ENCODE assay signal across 9 cellular contexts in the genomic region with DNA sequence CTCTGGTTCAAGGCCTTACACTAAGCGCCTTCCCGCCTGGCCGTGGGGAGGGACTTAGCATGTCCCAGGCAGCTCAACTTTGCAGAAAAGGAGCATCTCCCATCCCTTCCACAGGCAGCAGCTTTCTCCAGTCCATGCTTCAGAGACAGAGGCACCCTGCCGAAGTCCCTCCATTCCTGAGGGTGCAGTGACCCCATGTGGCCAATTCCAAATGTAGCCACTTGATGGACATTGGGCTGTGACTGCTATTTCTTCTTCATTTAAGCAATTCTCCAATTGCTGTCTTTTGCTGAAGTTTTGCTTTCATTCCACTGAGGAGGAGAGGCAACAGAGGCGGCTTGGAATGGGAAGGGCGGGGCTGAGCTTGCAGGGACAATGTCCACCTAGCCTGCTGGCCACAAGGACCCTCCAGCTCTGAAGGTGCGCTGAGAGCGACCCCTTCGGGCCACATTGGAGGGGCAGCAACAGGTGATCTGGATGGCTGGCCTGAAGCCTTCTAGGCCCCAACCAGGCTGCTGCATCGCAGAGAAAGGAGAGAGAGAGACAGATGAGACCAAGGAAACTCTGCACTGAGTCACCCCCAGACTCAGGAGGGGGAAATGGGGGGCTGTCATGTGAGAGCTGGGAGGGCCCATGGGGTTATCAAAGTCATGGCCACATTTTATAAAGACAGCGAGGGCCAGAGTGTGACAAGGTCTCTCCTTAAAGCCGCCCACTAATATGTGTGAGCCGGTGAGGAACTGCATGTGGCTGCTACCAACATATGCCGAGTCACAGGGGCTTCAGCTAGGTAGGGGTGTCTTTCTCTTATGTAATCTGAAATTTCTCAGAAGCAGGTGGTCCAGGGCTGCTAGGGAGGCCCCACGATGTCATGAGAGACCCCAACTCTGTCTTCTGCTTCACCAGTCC.
DNase-seq lines count a peak whose midpoint lies in the region; ATAC-seq lines count a peak whose summit lies in the region.
"Had no signal": no experiment of that assay in that cellular context is flagged by ENCODE, and none has a peak within 500 bp of the region (broad histone marks: within the 10 kb centered on the region; RNA-seq: fewer than 3 reads in every experiment).

No MANE protein-coding gene starts in this region.

- DNase-seq in COLO668 (lab: John Stamatoyannopoulos, UW; ENCODE audit: unreplicated experiment) = peak; percentile 53
- DNase-seq in H4 (ENCODE audit: low spot score) = peak; percentile 72
- DNase-seq in NCI-H69 (lab: John Stamatoyannopoulos, UW) = peak; percentile 68
- DNase-seq in T47D (ENCODE audit: low read depth in 1 of 2, low spot score in 1 of 2) = peak; percentile 60 to 87
- peak; percentile 78 for DNase-seq in iPS-NIHi7 (ENCODE audit: extremely low spot score)
- DNase-seq in NCI-H2029 (lab: John Stamatoyannopoulos, UW) = no peak

- H3K36me3 Mint-ChIP-seq in stimulated activated memory B cell treated with anti-CD40 and anti-IgM and Interleukin-4, amounts not matched to agents 10 μg/mL and 1 μg/mL and 100 μg/mL, for 72 hours = no peaks in the 10 kb centered on the region

- H3K4me1 Mint-ChIP-seq in stimulated activated memory B cell treated with anti-CD40 and anti-IgM and Interleukin-4, amounts not matched to agents 10 μg/mL and 1 μg/mL and 100 μg/mL, for 72 hours = peaks cover 7% of the 10 kb centered on the region

- ATAC-seq in stimulated activated memory B cell treated with anti-CD40 and anti-IgM and Interleukin-4, amounts not matched to agents 10 μg/mL and 1 μg/mL and 100 μg/mL, for 72 hours = peak; percentile 79
- ATAC-seq in GM18909 (IDR thresholded peaks at IDR 0.05; ENCODE audit: poor library complexity, unreplicated experiment) = no peak

- peak overlapping the region; percentile 49 for H3K27ac Mint-ChIP-seq in stimulated activated memory B cell treated with anti-CD40 and anti-IgM and Interleukin-4, amounts not matched to agents 10 μg/mL and 1 μg/mL and 100 μg/mL, for 72 hours
- H3K27ac Mint-ChIP-seq: T-helper 1 cell treated with Interleukin-12 subunit alpha and Interleukin-12 subunit beta and Interleukin-4 antibody, amounts not matched to agents 30 μg/mL and 1 μg/mL, for 36 hours had no signal

- no peak overlapping the region for H3K4me3 Mint-ChIP-seq in stimulated activated memory B cell treated with anti-CD40 and anti-IgM and Interleukin-4, amounts not matched to agents 10 μg/mL and 1 μg/mL and 100 μg/mL, for 72 hours
- H3K4me3 Mint-ChIP-seq: T-helper 1 cell treated with Interleukin-12 subunit alpha and Interleukin-12 subunit beta and Interleukin-4 antibody, amounts not matched to agents 30 μg/mL and 1 μg/mL, for 36 hours had no signal

- in situ Hi-C loops in T47D (cut with HindIII; ENCODE audit: low pct_unique_long_range_greater_than_20kb, low sequenced_read_pairs) = no loop called here

- peaks cover 9% of the 10 kb centered on the region for H3K27me3 Mint-ChIP-seq in stimulated activated memory B cell treated with anti-CD40 and anti-IgM and Interleukin-4, amounts not matched to agents 10 μg/mL and 1 μg/mL and 100 μg/mL, for 72 hours

- no peaks in the 10 kb centered on the region for H3K9me3 Mint-ChIP-seq in stimulated activated memory B cell treated with anti-CD40 and anti-IgM and Interleukin-4, amounts not matched to agents 10 μg/mL and 1 μg/mL and 100 μg/mL, for 72 hours
- H3K9me3 Mint-ChIP-seq: T-helper 1 cell treated with Interleukin-12 subunit alpha and Interleukin-12 subunit beta and Interleukin-4 antibody, amounts not matched to agents 30 μg/mL and 1 μg/mL, for 36 hours had no signal
